In the genomic region with DNA sequence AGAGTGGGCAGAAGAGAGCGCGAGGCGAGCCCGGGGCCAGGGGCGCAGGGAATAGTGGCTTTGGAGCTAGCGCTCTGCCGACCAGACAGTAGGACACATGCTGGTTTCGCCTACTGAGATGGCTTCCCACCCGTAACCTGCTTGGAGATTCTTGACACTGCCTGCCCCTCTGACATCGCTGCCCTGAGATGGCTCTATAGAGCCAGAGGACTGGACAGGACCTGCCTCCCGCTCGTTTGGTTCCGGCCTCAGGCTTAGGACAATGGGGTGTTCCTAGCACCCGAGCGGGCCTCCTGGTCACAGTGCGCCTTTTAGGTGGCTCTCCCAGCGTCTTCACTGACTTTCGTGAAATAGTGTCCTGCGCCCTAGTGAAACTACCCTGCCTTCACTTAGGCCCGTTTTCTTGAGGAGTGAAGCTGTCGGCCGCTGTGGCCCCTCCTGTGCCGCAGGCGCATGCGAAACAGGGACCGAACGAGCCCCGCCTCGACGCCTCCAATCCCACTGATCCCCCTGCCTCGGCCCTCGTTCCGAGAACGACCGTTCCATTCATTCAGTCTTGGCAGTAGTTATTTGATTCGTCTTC, we compare ENCODE assay signal across 1 cellular context.
TF ChIP-seq lines count a peak whose summit lies in the region.

No MANE protein-coding gene starts in this region.

TF ChIP-seq in K562, 482 proteins besides CTCF, POLR2A, EP300 and RAD21 (continued from another document and continues in another):
- TF ChIP-seq, protein P1, sequence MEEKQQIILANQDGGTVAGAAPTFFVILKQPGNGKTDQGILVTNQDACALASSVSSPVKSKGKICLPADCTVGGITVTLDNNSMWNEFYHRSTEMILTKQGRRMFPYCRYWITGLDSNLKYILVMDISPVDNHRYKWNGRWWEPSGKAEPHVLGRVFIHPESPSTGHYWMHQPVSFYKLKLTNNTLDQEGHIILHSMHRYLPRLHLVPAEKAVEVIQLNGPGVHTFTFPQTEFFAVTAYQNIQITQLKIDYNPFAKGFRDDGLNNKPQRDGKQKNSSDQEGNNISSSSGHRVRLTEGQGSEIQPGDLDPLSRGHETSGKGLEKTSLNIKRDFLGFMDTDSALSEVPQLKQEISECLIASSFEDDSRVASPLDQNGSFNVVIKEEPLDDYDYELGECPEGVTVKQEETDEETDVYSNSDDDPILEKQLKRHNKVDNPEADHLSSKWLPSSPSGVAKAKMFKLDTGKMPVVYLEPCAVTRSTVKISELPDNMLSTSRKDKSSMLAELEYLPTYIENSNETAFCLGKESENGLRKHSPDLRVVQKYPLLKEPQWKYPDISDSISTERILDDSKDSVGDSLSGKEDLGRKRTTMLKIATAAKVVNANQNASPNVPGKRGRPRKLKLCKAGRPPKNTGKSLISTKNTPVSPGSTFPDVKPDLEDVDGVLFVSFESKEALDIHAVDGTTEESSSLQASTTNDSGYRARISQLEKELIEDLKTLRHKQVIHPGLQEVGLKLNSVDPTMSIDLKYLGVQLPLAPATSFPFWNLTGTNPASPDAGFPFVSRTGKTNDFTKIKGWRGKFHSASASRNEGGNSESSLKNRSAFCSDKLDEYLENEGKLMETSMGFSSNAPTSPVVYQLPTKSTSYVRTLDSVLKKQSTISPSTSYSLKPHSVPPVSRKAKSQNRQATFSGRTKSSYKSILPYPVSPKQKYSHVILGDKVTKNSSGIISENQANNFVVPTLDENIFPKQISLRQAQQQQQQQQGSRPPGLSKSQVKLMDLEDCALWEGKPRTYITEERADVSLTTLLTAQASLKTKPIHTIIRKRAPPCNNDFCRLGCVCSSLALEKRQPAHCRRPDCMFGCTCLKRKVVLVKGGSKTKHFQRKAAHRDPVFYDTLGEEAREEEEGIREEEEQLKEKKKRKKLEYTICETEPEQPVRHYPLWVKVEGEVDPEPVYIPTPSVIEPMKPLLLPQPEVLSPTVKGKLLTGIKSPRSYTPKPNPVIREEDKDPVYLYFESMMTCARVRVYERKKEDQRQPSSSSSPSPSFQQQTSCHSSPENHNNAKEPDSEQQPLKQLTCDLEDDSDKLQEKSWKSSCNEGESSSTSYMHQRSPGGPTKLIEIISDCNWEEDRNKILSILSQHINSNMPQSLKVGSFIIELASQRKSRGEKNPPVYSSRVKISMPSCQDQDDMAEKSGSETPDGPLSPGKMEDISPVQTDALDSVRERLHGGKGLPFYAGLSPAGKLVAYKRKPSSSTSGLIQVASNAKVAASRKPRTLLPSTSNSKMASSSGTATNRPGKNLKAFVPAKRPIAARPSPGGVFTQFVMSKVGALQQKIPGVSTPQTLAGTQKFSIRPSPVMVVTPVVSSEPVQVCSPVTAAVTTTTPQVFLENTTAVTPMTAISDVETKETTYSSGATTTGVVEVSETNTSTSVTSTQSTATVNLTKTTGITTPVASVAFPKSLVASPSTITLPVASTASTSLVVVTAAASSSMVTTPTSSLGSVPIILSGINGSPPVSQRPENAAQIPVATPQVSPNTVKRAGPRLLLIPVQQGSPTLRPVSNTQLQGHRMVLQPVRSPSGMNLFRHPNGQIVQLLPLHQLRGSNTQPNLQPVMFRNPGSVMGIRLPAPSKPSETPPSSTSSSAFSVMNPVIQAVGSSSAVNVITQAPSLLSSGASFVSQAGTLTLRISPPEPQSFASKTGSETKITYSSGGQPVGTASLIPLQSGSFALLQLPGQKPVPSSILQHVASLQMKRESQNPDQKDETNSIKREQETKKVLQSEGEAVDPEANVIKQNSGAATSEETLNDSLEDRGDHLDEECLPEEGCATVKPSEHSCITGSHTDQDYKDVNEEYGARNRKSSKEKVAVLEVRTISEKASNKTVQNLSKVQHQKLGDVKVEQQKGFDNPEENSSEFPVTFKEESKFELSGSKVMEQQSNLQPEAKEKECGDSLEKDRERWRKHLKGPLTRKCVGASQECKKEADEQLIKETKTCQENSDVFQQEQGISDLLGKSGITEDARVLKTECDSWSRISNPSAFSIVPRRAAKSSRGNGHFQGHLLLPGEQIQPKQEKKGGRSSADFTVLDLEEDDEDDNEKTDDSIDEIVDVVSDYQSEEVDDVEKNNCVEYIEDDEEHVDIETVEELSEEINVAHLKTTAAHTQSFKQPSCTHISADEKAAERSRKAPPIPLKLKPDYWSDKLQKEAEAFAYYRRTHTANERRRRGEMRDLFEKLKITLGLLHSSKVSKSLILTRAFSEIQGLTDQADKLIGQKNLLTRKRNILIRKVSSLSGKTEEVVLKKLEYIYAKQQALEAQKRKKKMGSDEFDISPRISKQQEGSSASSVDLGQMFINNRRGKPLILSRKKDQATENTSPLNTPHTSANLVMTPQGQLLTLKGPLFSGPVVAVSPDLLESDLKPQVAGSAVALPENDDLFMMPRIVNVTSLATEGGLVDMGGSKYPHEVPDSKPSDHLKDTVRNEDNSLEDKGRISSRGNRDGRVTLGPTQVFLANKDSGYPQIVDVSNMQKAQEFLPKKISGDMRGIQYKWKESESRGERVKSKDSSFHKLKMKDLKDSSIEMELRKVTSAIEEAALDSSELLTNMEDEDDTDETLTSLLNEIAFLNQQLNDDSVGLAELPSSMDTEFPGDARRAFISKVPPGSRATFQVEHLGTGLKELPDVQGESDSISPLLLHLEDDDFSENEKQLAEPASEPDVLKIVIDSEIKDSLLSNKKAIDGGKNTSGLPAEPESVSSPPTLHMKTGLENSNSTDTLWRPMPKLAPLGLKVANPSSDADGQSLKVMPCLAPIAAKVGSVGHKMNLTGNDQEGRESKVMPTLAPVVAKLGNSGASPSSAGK (IDR thresholded peaks at IDR 0.05), result peak; percentile 71
- TF ChIP-seq SREBF2 (CRISPR knock-in tag; IDR thresholded peaks at IDR 0.05) (no peak), HDAC3 (IDR thresholded peaks at IDR 0.05; ENCODE audit: borderline replicate concordance, partially characterized antibody) (no peak), SPI1 (IDR thresholded peaks at IDR 0.05; ENCODE audit: borderline replicate concordance, low read depth, low read length) (no peak), FIP1L1 (IDR thresholded peaks at IDR 0.05; ENCODE audit: low read depth, low read length, poor library complexity, severe bottlenecking) (no peak), ZNF140 (CRISPR knock-in tag; IDR thresholded peaks at IDR 0.05) (no peak), HCFC1 (IDR thresholded peaks at IDR 0.05; ENCODE audit: low read depth, low read length) (no peak), MYC (IDR thresholded peaks at IDR 0.05; ENCODE audit: low read depth, low read length) (no peak), MYC (CRISPR knock-in tag; IDR thresholded peaks at IDR 0.05; ENCODE audit: borderline replicate concordance, low read depth) (0 out of 2 replicates have a peak, but pooled peaks have one; percentile 44), NONO (IDR thresholded peaks at IDR 0.05; ENCODE audit: low read depth in 2 of 2, low read length in 1 of 2) (no peak), POLR3G (IDR thresholded peaks at IDR 0.05; ENCODE audit: extremely low read depth, insufficient read length, insufficient replicate concordance) (no peak), ETS2 (tag; IDR thresholded peaks at IDR 0.05; ENCODE audit: borderline replicate concordance, poor library complexity, severe bottlenecking) (no peak), ZNF445 (CRISPR knock-in tag; IDR thresholded peaks at IDR 0.05; ENCODE audit: low read depth) (no peak), SMARCB1 (IDR thresholded peaks at IDR 0.05; ENCODE audit: insufficient read length, low read depth) (no peak), CC2D1A (IDR thresholded peaks at IDR 0.05) (no peak), ZNF263 (CRISPR knock-in tag; IDR thresholded peaks at IDR 0.05; ENCODE audit: borderline replicate concordance) (no peak), LEF1 (IDR thresholded peaks at IDR 0.05) (no peak), ZNF695 (CRISPR knock-in tag; IDR thresholded peaks at IDR 0.05) (no peak), TSC22D4 (tag; IDR thresholded peaks at IDR 0.05) (no peak), ZNF644 (tag; IDR thresholded peaks at IDR 0.05; ENCODE audit: low read depth) (no peak)
- TF ChIP-seq, protein P2, sequence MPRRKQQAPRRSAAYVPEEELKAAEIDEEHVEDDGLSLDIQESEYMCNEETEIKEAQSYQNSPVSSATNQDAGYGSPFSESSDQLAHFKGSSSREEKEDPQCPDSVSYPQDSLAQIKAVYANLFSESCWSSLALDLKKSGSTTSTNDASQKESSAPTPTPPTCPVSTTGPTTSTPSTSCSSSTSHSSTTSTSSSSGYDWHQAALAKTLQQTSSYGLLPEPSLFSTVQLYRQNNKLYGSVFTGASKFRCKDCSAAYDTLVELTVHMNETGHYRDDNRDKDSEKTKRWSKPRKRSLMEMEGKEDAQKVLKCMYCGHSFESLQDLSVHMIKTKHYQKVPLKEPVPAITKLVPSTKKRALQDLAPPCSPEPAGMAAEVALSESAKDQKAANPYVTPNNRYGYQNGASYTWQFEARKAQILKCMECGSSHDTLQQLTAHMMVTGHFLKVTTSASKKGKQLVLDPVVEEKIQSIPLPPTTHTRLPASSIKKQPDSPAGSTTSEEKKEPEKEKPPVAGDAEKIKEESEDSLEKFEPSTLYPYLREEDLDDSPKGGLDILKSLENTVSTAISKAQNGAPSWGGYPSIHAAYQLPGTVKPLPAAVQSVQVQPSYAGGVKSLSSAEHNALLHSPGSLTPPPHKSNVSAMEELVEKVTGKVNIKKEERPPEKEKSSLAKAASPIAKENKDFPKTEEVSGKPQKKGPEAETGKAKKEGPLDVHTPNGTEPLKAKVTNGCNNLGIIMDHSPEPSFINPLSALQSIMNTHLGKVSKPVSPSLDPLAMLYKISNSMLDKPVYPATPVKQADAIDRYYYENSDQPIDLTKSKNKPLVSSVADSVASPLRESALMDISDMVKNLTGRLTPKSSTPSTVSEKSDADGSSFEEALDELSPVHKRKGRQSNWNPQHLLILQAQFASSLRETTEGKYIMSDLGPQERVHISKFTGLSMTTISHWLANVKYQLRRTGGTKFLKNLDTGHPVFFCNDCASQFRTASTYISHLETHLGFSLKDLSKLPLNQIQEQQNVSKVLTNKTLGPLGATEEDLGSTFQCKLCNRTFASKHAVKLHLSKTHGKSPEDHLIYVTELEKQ (CRISPR knock-in tag; IDR thresholded peaks at IDR 0.05), result no peak
- TF ChIP-seq, protein P3, sequence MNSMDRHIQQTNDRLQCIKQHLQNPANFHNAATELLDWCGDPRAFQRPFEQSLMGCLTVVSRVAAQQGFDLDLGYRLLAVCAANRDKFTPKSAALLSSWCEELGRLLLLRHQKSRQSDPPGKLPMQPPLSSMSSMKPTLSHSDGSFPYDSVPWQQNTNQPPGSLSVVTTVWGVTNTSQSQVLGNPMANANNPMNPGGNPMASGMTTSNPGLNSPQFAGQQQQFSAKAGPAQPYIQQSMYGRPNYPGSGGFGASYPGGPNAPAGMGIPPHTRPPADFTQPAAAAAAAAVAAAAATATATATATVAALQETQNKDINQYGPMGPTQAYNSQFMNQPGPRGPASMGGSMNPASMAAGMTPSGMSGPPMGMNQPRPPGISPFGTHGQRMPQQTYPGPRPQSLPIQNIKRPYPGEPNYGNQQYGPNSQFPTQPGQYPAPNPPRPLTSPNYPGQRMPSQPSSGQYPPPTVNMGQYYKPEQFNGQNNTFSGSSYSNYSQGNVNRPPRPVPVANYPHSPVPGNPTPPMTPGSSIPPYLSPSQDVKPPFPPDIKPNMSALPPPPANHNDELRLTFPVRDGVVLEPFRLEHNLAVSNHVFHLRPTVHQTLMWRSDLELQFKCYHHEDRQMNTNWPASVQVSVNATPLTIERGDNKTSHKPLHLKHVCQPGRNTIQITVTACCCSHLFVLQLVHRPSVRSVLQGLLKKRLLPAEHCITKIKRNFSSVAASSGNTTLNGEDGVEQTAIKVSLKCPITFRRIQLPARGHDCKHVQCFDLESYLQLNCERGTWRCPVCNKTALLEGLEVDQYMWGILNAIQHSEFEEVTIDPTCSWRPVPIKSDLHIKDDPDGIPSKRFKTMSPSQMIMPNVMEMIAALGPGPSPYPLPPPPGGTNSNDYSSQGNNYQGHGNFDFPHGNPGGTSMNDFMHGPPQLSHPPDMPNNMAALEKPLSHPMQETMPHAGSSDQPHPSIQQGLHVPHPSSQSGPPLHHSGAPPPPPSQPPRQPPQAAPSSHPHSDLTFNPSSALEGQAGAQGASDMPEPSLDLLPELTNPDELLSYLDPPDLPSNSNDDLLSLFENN (IDR thresholded peaks at IDR 0.05; ENCODE audit: low read depth in 2 of 2, low read length in 2 of 2), result no peak
- TF ChIP-seq, protein P4, sequence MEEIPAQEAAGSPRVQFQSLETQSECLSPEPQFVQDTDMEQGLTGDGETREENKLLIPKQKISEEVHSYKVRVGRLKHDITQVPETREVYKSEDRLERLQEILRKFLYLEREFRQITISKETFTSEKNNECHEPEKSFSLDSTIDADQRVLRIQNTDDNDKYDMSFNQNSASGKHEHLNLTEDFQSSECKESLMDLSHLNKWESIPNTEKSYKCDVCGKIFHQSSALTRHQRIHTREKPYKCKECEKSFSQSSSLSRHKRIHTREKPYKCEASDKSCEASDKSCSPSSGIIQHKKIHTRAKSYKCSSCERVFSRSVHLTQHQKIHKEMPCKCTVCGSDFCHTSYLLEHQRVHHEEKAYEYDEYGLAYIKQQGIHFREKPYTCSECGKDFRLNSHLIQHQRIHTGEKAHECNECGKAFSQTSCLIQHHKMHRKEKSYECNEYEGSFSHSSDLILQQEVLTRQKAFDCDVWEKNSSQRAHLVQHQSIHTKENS (CRISPR knock-in tag; IDR thresholded peaks at IDR 0.05), result no peak
